34 cellular contexts compared by ENCODE assay signal in genomic region chr20:63371346-63371865, GRCh38. TPM values are rescaled to one million over a fixed set of nuclear protein-coding genes. Genes with fewer than 3 reads are reported as not detected.
"Had no signal": no experiment of that assay in that cellular context is flagged by ENCODE, and none has a peak within 500 bp of the region (broad histone marks: within the 10 kb centered on the region; RNA-seq: fewer than 3 reads in every experiment).

No MANE protein-coding gene starts in this region.

- H3K27me3 ChIP-seq: Peyer's patch had no signal

- H3K27ac ChIP-seq: body of pancreas, Peyer's patch, SJSA1 had no signal

- H3K4me1 Mint-ChIP-seq: activated CD4-positive, alpha-beta T cell treated with anti-CD3 and anti-CD28 coated beads, Interleukin-2, amount 10 ng/mL, durations not matched to agents 24 days and 14 days; activated naive CD4-positive, alpha-beta T cell treated with anti-CD3 and anti-CD28 coated beads, Interleukin-2, amount 50 U/mL, for 24 hours; activated naive CD8-positive, alpha-beta T cell treated with anti-CD3 and anti-CD28 coated beads, Interleukin-2, amount 10 ng/mL, durations not matched to agents 7 days and 5 days had no signal

- H3K4me3 ChIP-seq: body of pancreas, Peyer's patch, SJSA1 had no signal

- FAIRE-seq: astrocyte, bronchial epithelial cell, TTC549 had no signal

- ATAC-seq: activated CD8-positive, alpha-beta T cell treated with anti-CD3 and anti-CD28 coated beads for 36 hours; activated T-cell treated with anti-CD3 and anti-CD28 coated beads, Interleukin-2, amount 50 U/mL, for 72 hours; body of pancreas; PC-3 had no signal

- H3K27ac Mint-ChIP-seq: activated CD4-positive, alpha-beta T cell treated with anti-CD3 and anti-CD28 coated beads, Interleukin-2, amount 10 ng/mL, durations not matched to agents 24 days and 14 days; activated CD8-positive, alpha-beta T cell treated with anti-CD3 and anti-CD28 coated beads for 36 hours; activated naive CD4-positive, alpha-beta T cell treated with anti-CD3 and anti-CD28 coated beads, Interleukin-2, amount 50 U/mL, for 24 hours; activated naive CD8-positive, alpha-beta T cell treated with anti-CD3 and anti-CD28 coated beads, Interleukin-2, amount 10 ng/mL, durations not matched to agents 7 days and 5 days; activated T-cell treated with anti-CD3 and anti-CD28 coated beads, Interleukin-2, amount 50 U/mL, for 72 hours; activated T-helper 2 cell treated with anti-CD3 and anti-CD28 coated beads, Interferon-gamma antibody, Interleukin-2, Interleukin-4, amounts not matched to agents 10 μg/mL and 5 μg/mL and 100 μg/mL, durations not matched to agents 14 hours and 24 hours and 36 hours; T-helper 1 cell treated with Interleukin-12 subunit alpha and Interleukin-12 subunit beta and Interleukin-4 antibody, amounts not matched to agents 30 μg/mL and 1 μg/mL, for 36 hours; T-helper 2 cell treated with Interferon-gamma antibody and Interleukin-4, amounts not matched to agents 5 μg/mL and 100 μg/mL, for 36 hours had no signal

- H3K9ac ChIP-seq: SK-N-SH had no signal

- H3K9me3 Mint-ChIP-seq: activated CD4-positive, alpha-beta T cell treated with anti-CD3 and anti-CD28 coated beads, Interleukin-2, amount 10 ng/mL, durations not matched to agents 24 days and 14 days; activated CD8-positive, alpha-beta T cell treated with anti-CD3 and anti-CD28 coated beads for 36 hours; activated naive CD4-positive, alpha-beta T cell treated with anti-CD3 and anti-CD28 coated beads, Interleukin-2, amount 50 U/mL, for 24 hours; activated naive CD8-positive, alpha-beta T cell treated with anti-CD3 and anti-CD28 coated beads, Interleukin-2, amount 10 ng/mL, durations not matched to agents 7 days and 5 days; activated T-cell treated with anti-CD3 and anti-CD28 coated beads, Interleukin-2, amount 50 U/mL, for 72 hours; activated T-helper 2 cell treated with anti-CD3 and anti-CD28 coated beads, Interferon-gamma antibody, Interleukin-2, Interleukin-4, amounts not matched to agents 10 μg/mL and 5 μg/mL and 100 μg/mL, durations not matched to agents 14 hours and 24 hours and 36 hours; T-helper 1 cell treated with Interleukin-12 subunit alpha and Interleukin-12 subunit beta and Interleukin-4 antibody, amounts not matched to agents 30 μg/mL and 1 μg/mL, for 36 hours; T-helper 2 cell treated with Interferon-gamma antibody and Interleukin-4, amounts not matched to agents 5 μg/mL and 100 μg/mL, for 36 hours had no signal

- H3K36me3 Mint-ChIP-seq: activated naive CD4-positive, alpha-beta T cell treated with anti-CD3 and anti-CD28 coated beads, Interleukin-2, amount 50 U/mL, for 24 hours; activated naive CD8-positive, alpha-beta T cell treated with anti-CD3 and anti-CD28 coated beads, Interleukin-2, amount 10 ng/mL, durations not matched to agents 7 days and 5 days had no signal

- H3K4me3 Mint-ChIP-seq: activated CD4-positive, alpha-beta T cell treated with anti-CD3 and anti-CD28 coated beads, Interleukin-2, amount 10 ng/mL, durations not matched to agents 24 days and 14 days; activated CD8-positive, alpha-beta T cell treated with anti-CD3 and anti-CD28 coated beads for 36 hours; activated naive CD4-positive, alpha-beta T cell treated with anti-CD3 and anti-CD28 coated beads, Interleukin-2, amount 50 U/mL, for 24 hours; activated naive CD8-positive, alpha-beta T cell treated with anti-CD3 and anti-CD28 coated beads, Interleukin-2, amount 10 ng/mL, durations not matched to agents 7 days and 5 days; activated T-cell treated with anti-CD3 and anti-CD28 coated beads, Interleukin-2, amount 50 U/mL, for 72 hours; T-helper 1 cell treated with Interleukin-12 subunit alpha and Interleukin-12 subunit beta and Interleukin-4 antibody, amounts not matched to agents 30 μg/mL and 1 μg/mL, for 36 hours; T-helper 2 cell treated with Interferon-gamma antibody and Interleukin-4, amounts not matched to agents 5 μg/mL and 100 μg/mL, for 36 hours had no signal

- H3K36me3 ChIP-seq: Peyer's patch, SJSA1 had no signal

- DNase-seq: activated CD4-positive, alpha-beta T cell treated with anti-CD3 and anti-CD28 coated beads, Interleukin-2, amount 10 ng/mL, durations not matched to agents 24 days and 14 days; activated CD4-positive, alpha-beta T cell treated with anti-CD3 and anti-CD28 coated beads, Interleukin-2, amount 50 U/mL, for 4 hours; activated CD8-positive, alpha-beta T cell treated with anti-CD3 and anti-CD28 coated beads for 36 hours; activated gamma-delta T cell; activated naive CD4-positive, alpha-beta T cell treated with Interleukin-2 at 50 U/mL for 16 hours; activated naive CD8-positive, alpha-beta T cell treated with anti-CD3 and anti-CD28 coated beads, Interleukin-2, amount 10 ng/mL, durations not matched to agents 7 days and 5 days; activated T-cell treated with anti-CD3 and anti-CD28 coated beads, Interleukin-2, amount 50 U/mL, for 1 hour; activated T-cell treated with anti-CD3 and anti-CD28 coated beads, Interleukin-2, amount 50 U/mL, for 72 hours; body of pancreas; central memory CD4-positive, alpha-beta T cell; NCI-H1092 treated with DMSO at 0.1 percent for 48 hours; NCI-H146; NCI-H187; NCI-H2081; NCI-H226; NCI-H446 treated with DMSO at 0.1 percent for 48 hours; NCI-H69; NCI-H82; NK-92 treated with Interleukin-12 subunit alpha and Interleukin-12 subunit beta, amount 100 ng/mL, for 24 hours; PC-3; Peyer's patch; SHP77 treated with DMSO at 0.1 percent for 48 hours; SK-N-SH had no signal

- H3K4me1 ChIP-seq: body of pancreas, Peyer's patch, SJSA1 had no signal

- H3K4me2 ChIP-seq: SK-N-SH had no signal

- H3K9me3 ChIP-seq: body of pancreas, Peyer's patch, SJSA1, SK-N-SH had no signal

- H3K27me3 Mint-ChIP-seq: activated naive CD8-positive, alpha-beta T cell treated with anti-CD3 and anti-CD28 coated beads, Interleukin-2, amount 10 ng/mL, durations not matched to agents 7 days and 5 days had no signal

RNA-seq across cellular contexts. Expression of gene CHRNA4, which starts 10.3 kb away (rescaled TPM):
- total RNA-seq: activated CD4-positive, alpha-beta T cell treated with anti-CD3 and anti-CD28 coated beads, Interleukin-2, amount 10 ng/mL, durations not matched to agents 24 days and 14 days; activated CD8-positive, alpha-beta memory T cell treated with anti-CD3 and anti-CD28 coated beads for 36 hours; activated CD8-positive, alpha-beta T cell treated with anti-CD3 and anti-CD28 coated beads for 36 hours; activated naive CD8-positive, alpha-beta T cell treated with anti-CD3 and anti-CD28 coated beads, Interleukin-2, amount 10 ng/mL, durations not matched to agents 7 days and 5 days; activated T-cell treated with anti-CD3 and anti-CD28 coated beads, Interleukin-2, amount 50 U/mL, for 72 hours; activated T-helper 2 cell treated with anti-CD3 and anti-CD28 coated beads, Interferon-gamma antibody, Interleukin-2, Interleukin-4, amounts not matched to agents 10 μg/mL and 5 μg/mL and 100 μg/mL, durations not matched to agents 14 hours and 24 hours and 36 hours; body of pancreas; bronchial epithelial cell; M059J; PC-3; Peyer's patch; SJSA1 had no signal
- polyA plus RNA-seq: adipose tissue, SK-N-SH had no signal
